ENCODE assay signal across 12 cellular contexts in genomic region chr15:72902245-72902928, GRCh38.
A peak's percentile ranks its signal among the peaks of the same experiment; 100 is the strongest.
DNase-seq lines count a peak whose midpoint lies in the region; ATAC-seq, FAIRE-seq and TF ChIP-seq lines count a peak whose summit lies in the region.
"Had no signal": no experiment of that assay in that cellular context is flagged by ENCODE, and none has a peak within 500 bp of the region (broad histone marks: within the 10 kb centered on the region; RNA-seq: fewer than 3 reads in every experiment).

No MANE protein-coding gene starts in this region.

- TF ChIP-seq CTCF in astrocyte (IDR thresholded peaks at IDR 0.05; ENCODE audit: insufficient read depth, low read depth, low read length) (no peak), hepatocyte (IDR thresholded peaks at IDR 0.05; ENCODE audit: poor library complexity) (no peak)

- H3K4me1 ChIP-seq in astrocyte (ENCODE audit: insufficient read depth, low read length) (no peaks in the 10 kb centered on the region), hepatocyte (ENCODE audit: insufficient read depth) (no peaks in the 10 kb centered on the region), skeletal muscle satellite cell (ENCODE audit: control insufficient read depth, insufficient read depth, low read length) (peaks cover 15% of the 10 kb centered on the region)

- 53% methylated on average over 15 of the region's 15 CpGs for WGBS in hepatocyte (ENCODE audit: low lambda C conversion rate, missing lambda C conversion rate)

- H2AFZ ChIP-seq in astrocyte (ENCODE audit: low read depth, low read length) (peak overlapping the region; percentile 42), hepatocyte (no peak overlapping the region)

- H3K4me2 ChIP-seq in astrocyte (ENCODE audit: low read length) (peak overlapping the region; percentile 33), hepatocyte (peak overlapping the region; percentile 11), skeletal muscle satellite cell (ENCODE audit: low read length) (peak overlapping the region; percentile 28)

- H3K79me2 ChIP-seq in astrocyte (ENCODE audit: insufficient read depth, low read length) = no peaks in the 10 kb centered on the region
- no peaks in the 10 kb centered on the region for H3K79me2 ChIP-seq in hepatocyte

- no peak overlapping the region for H3K4me3 Mint-ChIP-seq in astrocyte (ENCODE audit: unreplicated experiment)
- H3K4me3 Mint-ChIP-seq: dendritic cell treated with granulocyte-macrophage colony-stimulating factor and Interleukin-4, amounts not matched to agents 40 ng/mL and 50 ng/mL, for 4 days had no signal

- no peak for FAIRE-seq in astrocyte (lab: Jason Lieb, UNC)

- no peak for ATAC-seq in HG03460 (IDR thresholded peaks at IDR 0.05; ENCODE audit: unreplicated experiment)
- ATAC-seq in GM18502 (IDR thresholded peaks at IDR 0.05; ENCODE audit: poor library complexity, unreplicated experiment) = no peak

- peaks cover 37% of the 10 kb centered on the region for H3K27me3 Mint-ChIP-seq in astrocyte (ENCODE audit: low read depth, unreplicated experiment)

- no peaks in the 10 kb centered on the region for H3K9me3 ChIP-seq in astrocyte (ENCODE audit: insufficient read depth, low read depth, low read length)
- H3K9me3 ChIP-seq in hepatocyte (ENCODE audit: low read depth) = no peaks in the 10 kb centered on the region
- no peaks in the 10 kb centered on the region for H3K9me3 ChIP-seq in skeletal muscle satellite cell (replicated peaks; ENCODE audit: low read length)

- H3K4me1 Mint-ChIP-seq in astrocyte (ENCODE audit: low read depth, unreplicated experiment) = no peaks in the 10 kb centered on the region

- H3K27me3 ChIP-seq in astrocyte (ENCODE audit: insufficient read depth, low read length) (peaks cover 2% of the 10 kb centered on the region), hepatocyte (peaks cover 3% of the 10 kb centered on the region), skeletal muscle satellite cell (ENCODE audit: control insufficient read depth, insufficient read depth, low read length) (peaks cover 13% of the 10 kb centered on the region)

- H3K9me3 Mint-ChIP-seq in astrocyte (ENCODE audit: unreplicated experiment) = peaks cover 1% of the 10 kb centered on the region
- H3K9me3 Mint-ChIP-seq: dendritic cell treated with granulocyte-macrophage colony-stimulating factor and Interleukin-4, amounts not matched to agents 40 ng/mL and 50 ng/mL, for 4 days had no signal

- peak; percentile 56 for DNase-seq in GM04503 (ENCODE audit: low read depth)
- DNase-seq in astrocyte (ENCODE audit: low read depth) = peak; percentile 90
- DNase-seq in hepatocyte (ENCODE audit: low spot score) = peak; percentile 33
- DNase-seq in stimulated activated CD4-positive, alpha-beta T cell treated with anti-CD3 and anti-CD28 coated beads, Interleukin-2, amount 100 ng/mL, for 48 hours = no peak
- DNase-seq in NCI-H1436 treated with DMSO at 0.1 percent for 48 hours (lab: John Stamatoyannopoulos, UW) = no peak
- DNase-seq: activated CD8-positive, alpha-beta memory T cell treated with anti-CD3 and anti-CD28 coated beads, Interleukin-2, amount 50 U/mL, for 48 hours; DMS79; NCI-H187 had no signal

- no peak overlapping the region for H3K27ac ChIP-seq in astrocyte (ENCODE audit: low read depth, low read length)
- no peak overlapping the region for H3K27ac ChIP-seq in hepatocyte

- H4K20me1 ChIP-seq in astrocyte (ENCODE audit: insufficient read depth, low read length) (no peaks in the 10 kb centered on the region), hepatocyte (ENCODE audit: insufficient read depth, poor library complexity, severe bottlenecking) (no peaks in the 10 kb centered on the region)

- no peak overlapping the region for H3K27ac Mint-ChIP-seq in astrocyte (ENCODE audit: unreplicated experiment)
- H3K27ac Mint-ChIP-seq: dendritic cell treated with granulocyte-macrophage colony-stimulating factor and Interleukin-4, amounts not matched to agents 40 ng/mL and 50 ng/mL, for 4 days had no signal

- H3K9ac ChIP-seq in astrocyte (ENCODE audit: low read length) (no peak overlapping the region), skeletal muscle satellite cell (ENCODE audit: low read depth, low read length) (no peak overlapping the region)

- no peaks in the 10 kb centered on the region for H3K36me3 Mint-ChIP-seq in astrocyte (ENCODE audit: low read depth, unreplicated experiment)

- H3K9me2 ChIP-seq in hepatocyte (replicated peaks; ENCODE audit: insufficient read depth) = no peaks in the 10 kb centered on the region

- no peak overlapping the region for H3K4me3 ChIP-seq in astrocyte (ENCODE audit: insufficient read depth, low read depth, low read length)
- H3K4me3 ChIP-seq in hepatocyte = no peak overlapping the region
- H3K4me3 ChIP-seq in skeletal muscle satellite cell (ENCODE audit: low read length) = no peak overlapping the region

- H3K36me3 ChIP-seq in astrocyte (ENCODE audit: insufficient read depth, low read length) (no peaks in the 10 kb centered on the region), hepatocyte (replicated peaks; ENCODE audit: insufficient read depth, low read depth) (no peaks in the 10 kb centered on the region), skeletal muscle satellite cell (ENCODE audit: insufficient read depth, low read length) (no peaks in the 10 kb centered on the region)

Comparison
In these comparisons a context has a peak if more than half of its experiments do, and no peak if none do; other contexts are left out.
1. DNase-seq: peak in GM04503 (single experiment), astrocyte (single experiment) and hepatocyte (single experiment); none in stimulated activated CD4-positive, alpha-beta T cell treated with anti-CD3 and anti-CD28 coated beads, Interleukin-2, amount 100 ng/mL, for 48 hours (0 of 2) and NCI-H1436 treated with DMSO at 0.1 percent for 48 hours (single experiment).
2. Peak in every context shown above with its lines, with median percentiles within 50 percentile points of each other: H3K4me2 ChIP-seq.